Comparison of ENCODE assay signal across 8 cellular contexts in genomic region chr1:235270625-235271024, GRCh38. TPM values are rescaled to one million over a fixed set of nuclear protein-coding genes. Genes with fewer than 3 reads are reported as not detected.
DNase-seq lines count a peak whose midpoint lies in the region; ATAC-seq and TF ChIP-seq lines count a peak whose summit lies in the region.

No MANE protein-coding gene starts in this region.

- peak; percentile 29 for TF ChIP-seq CTCF in chondrocyte (IDR thresholded peaks at IDR 0.05)
- peak; percentile 11 for TF ChIP-seq CTCF in osteocyte (IDR thresholded peaks at IDR 0.05)
- TF ChIP-seq CTCF in GM20000 (IDR thresholded peaks at IDR 0.05; ENCODE audit: extremely low read depth, missing control alignments) = no peak
- peak in 1 of 6 experiments; percentile 13 for TF ChIP-seq CTCF in Peyer's patch (IDR thresholded peaks at IDR 0.05)

- no peaks in the 10 kb centered on the region for H3K27me3 Mint-ChIP-seq in chondrocyte (ENCODE audit: low read depth)
- no peaks in the 10 kb centered on the region for H3K27me3 Mint-ChIP-seq in osteocyte (ENCODE audit: unreplicated experiment)

- H3K9me3 ChIP-seq in Peyer's patch = no peaks in the 10 kb centered on the region

- H3K27ac Mint-ChIP-seq in chondrocyte (ENCODE audit: unreplicated experiment) (peak overlapping the region; percentile 3), osteocyte (ENCODE audit: unreplicated experiment) (peak overlapping the region; percentile 76)

- H3K27me3 ChIP-seq in Peyer's patch = no peaks in the 10 kb centered on the region

- H3K9me3 Mint-ChIP-seq in chondrocyte (ENCODE audit: low read depth) (no peaks in the 10 kb centered on the region), osteocyte (ENCODE audit: unreplicated experiment) (no peaks in the 10 kb centered on the region)

- no peak overlapping the region for H3K4me3 Mint-ChIP-seq in chondrocyte (ENCODE audit: unreplicated experiment)
- H3K4me3 Mint-ChIP-seq in osteocyte (ENCODE audit: unreplicated experiment) = no peak overlapping the region

- DNase-seq in NAMALWA (ENCODE audit: low spot score) (peak; percentile 53), chondrocyte (ENCODE audit: low spot score) (no peak), osteocyte (ENCODE audit: extremely low spot score, unreplicated experiment) (no peak), GM20000 (ENCODE audit: low spot score) (no peak), Peyer's patch (no peak), Right ventricle myocardium inferior (ENCODE audit: missing footprints) (no peak)

- TF ChIP-seq POLR2A in Peyer's patch (IDR thresholded peaks at IDR 0.05) = no peak

- peak; percentile 44 for ATAC-seq in GM18502 (IDR thresholded peaks at IDR 0.05; ENCODE audit: poor library complexity, unreplicated experiment)
- ATAC-seq in GM18520 (IDR thresholded peaks at IDR 0.05; ENCODE audit: unreplicated experiment) = no peak
- no peak for ATAC-seq in Right ventricle myocardium inferior

- peaks cover 0 to 9% (median 4%) of the 10 kb centered on the region in 4 donors for H3K4me1 ChIP-seq in Peyer's patch

- H3K4me1 Mint-ChIP-seq in chondrocyte (ENCODE audit: low read depth) (peaks cover 24% of the 10 kb centered on the region), osteocyte (ENCODE audit: unreplicated experiment) (peaks cover 26% of the 10 kb centered on the region)

- intact Hi-C loops in Right ventricle myocardium inferior (cut with DNase I) = no loop called here

- no peaks in the 10 kb centered on the region for H3K36me3 ChIP-seq in Peyer's patch

- H3K4me3 ChIP-seq in Peyer's patch = no peak overlapping the region

- no peaks in the 10 kb centered on the region for H3K36me3 Mint-ChIP-seq in chondrocyte (ENCODE audit: low read depth)
- no peaks in the 10 kb centered on the region for H3K36me3 Mint-ChIP-seq in osteocyte (ENCODE audit: unreplicated experiment)

- H3K27ac ChIP-seq in Peyer's patch = no peak overlapping the region

RNA-seq across cellular contexts. Expression of gene ARID4B, which starts 57.4 kb away (rescaled TPM):
- 26.5 to 33.5 TPM (median 26.5 TPM) in 3 replicates for total RNA-seq in chondrocyte
- 41.3 and 41.5 TPM in 2 replicates for total RNA-seq in osteocyte
- 100 to 1,000 TPM in 1 of 4 donors, 10 to 100 TPM in 3; 27.0 to 172 (median 70.8) TPM for total RNA-seq in Peyer's patch
- 14.8 TPM for total RNA-seq in Right ventricle myocardium inferior

RNA-seq across cellular contexts. Expression of gene GGPS1, which starts 57.7 kb away (rescaled TPM):
- total RNA-seq in chondrocyte (39.1 to 44.5 TPM (median 39.4 TPM) in 3 replicates), osteocyte (37.1 and 42.5 TPM in 2 replicates), Peyer's patch (10 to 100 TPM; 12.3 to 23.1 (median 18.5) TPM), Right ventricle myocardium inferior (33.1 TPM)
